15 cellular contexts compared by ENCODE assay signal in the genomic region with DNA sequence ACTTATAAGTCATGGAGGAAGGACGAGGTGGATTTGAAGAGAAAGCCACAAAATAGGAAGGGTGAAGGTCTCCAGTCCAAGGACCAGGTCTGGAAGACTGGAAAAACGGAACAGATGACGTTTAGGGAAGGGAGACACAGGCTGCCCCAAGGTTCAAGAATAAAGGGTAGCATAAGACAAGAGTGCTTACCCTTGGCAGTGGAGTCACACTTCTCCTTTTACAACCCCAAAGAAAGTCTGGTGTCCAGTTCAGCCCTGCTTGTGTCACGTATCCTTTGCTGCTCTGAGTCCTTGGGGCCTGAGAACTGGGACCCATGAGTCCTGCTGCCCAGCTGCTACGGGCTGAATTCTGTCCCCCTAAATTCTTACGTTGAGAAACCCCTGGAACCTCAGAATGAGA.
"Had no signal": no experiment of that assay in that cellular context is flagged by ENCODE, and none has a peak within 500 bp of the region (broad histone marks: within the 10 kb centered on the region; RNA-seq: fewer than 3 reads in every experiment).

No MANE protein-coding gene starts in this region.

- H3K27me3 ChIP-seq: right atrium auricular region, testis had no signal

- ATAC-seq: activated CD4-positive, alpha-beta T cell treated with anti-CD3 and anti-CD28 coated beads for 36 hours; WTC11 had no signal

- H3K4me1 Mint-ChIP-seq: activated CD4-positive, alpha-beta T cell treated with anti-CD3 and anti-CD28 coated beads for 36 hours; immature natural killer cell; WTC11 had no signal

- H3K4me3 ChIP-seq: right atrium auricular region, testis had no signal

- DNase-seq: activated CD4-positive, alpha-beta T cell treated with anti-CD3 and anti-CD28 coated beads for 36 hours; activated CD4-positive, alpha-beta T cell treated with anti-CD3 and anti-CD28 coated beads, Interleukin-2, amount 50 U/mL, for 48 hours; cerebellar nuclear complex; cortex of kidney; effector memory CD4-positive, alpha-beta T cell; immature natural killer cell; occipital lobe; stimulated activated CD4-positive, alpha-beta T cell treated with anti-CD3 and anti-CD28 coated beads, Interleukin-15, amount 100 ng/mL, for 24 hours; stimulated activated CD4-positive, alpha-beta T cell treated with anti-CD3 and anti-CD28 coated beads, Interleukin-2, amount 100 ng/mL, for 48 hours; testis had no signal

- H3K9me3 Mint-ChIP-seq: immature natural killer cell; T-helper 2 cell treated with Interferon-gamma antibody and Interleukin-4, amounts not matched to agents 5 μg/mL and 100 μg/mL, for 36 hours; WTC11 had no signal

- H3K4me1 ChIP-seq: right atrium auricular region, testis had no signal

- H3K27ac Mint-ChIP-seq: activated CD4-positive, alpha-beta T cell treated with anti-CD3 and anti-CD28 coated beads for 36 hours; activated naive CD8-positive, alpha-beta T cell; T-helper 2 cell treated with Interferon-gamma antibody and Interleukin-4, amounts not matched to agents 5 μg/mL and 100 μg/mL, for 36 hours; WTC11 had no signal

- H3K27ac ChIP-seq: right atrium auricular region, testis had no signal

- H3K4me3 Mint-ChIP-seq: activated CD4-positive, alpha-beta T cell treated with anti-CD3 and anti-CD28 coated beads for 36 hours; activated naive CD8-positive, alpha-beta T cell; immature natural killer cell; T-helper 2 cell treated with Interferon-gamma antibody and Interleukin-4, amounts not matched to agents 5 μg/mL and 100 μg/mL, for 36 hours; WTC11 had no signal

- H3K9me3 ChIP-seq: right atrium auricular region, testis had no signal

- H3K27me3 Mint-ChIP-seq: activated CD4-positive, alpha-beta T cell treated with anti-CD3 and anti-CD28 coated beads for 36 hours; activated naive CD8-positive, alpha-beta T cell; progenitor cell of endocrine pancreas had no signal
